ENCODE assay signal across 8 cellular contexts in the genomic region with DNA sequence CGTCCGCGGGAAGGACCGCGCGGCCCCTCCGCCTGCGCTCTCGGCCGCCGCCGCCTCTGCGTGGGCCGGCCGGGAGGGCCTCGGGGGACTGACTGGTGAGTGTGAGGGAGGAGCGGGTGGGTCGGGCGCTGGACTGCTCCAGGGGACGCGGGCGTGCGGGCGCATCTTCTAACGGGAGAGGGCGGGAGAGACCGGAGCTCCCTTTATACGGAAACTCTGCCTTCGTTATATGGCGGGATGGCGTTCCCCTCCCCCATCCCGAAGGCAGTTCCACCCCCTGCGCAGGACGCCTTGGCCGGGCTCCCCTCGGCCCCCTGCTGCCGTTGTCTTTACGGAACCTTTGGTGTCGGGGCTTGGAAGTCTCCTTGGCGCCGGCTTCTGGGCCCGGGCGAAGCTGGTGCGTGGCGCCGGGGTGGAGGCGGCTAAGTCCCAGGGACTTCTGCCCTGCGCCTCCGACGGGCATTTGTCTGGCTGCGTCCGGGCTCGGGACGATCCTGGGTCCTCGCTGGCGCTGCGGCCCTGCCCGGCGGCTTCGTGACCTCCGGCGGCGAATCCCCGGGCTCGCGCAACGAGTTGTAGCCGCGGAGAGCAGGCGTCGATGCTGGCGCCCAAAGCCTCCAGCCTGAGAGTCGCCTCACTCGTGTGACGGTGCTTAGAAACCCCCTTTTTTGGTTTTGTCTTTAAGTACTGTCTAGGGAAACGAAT. TPM values are rescaled to one million over a fixed set of nuclear protein-coding genes. Genes with fewer than 3 reads are reported as not detected.
DNase-seq lines count a peak whose midpoint lies in the region; ATAC-seq, FAIRE-seq and TF ChIP-seq lines count a peak whose summit lies in the region.

No MANE protein-coding gene starts in this region.

- DNase-seq in BJ (ENCODE audit: low read depth): no peak
- DNase-seq in NCI-H774 (lab: John Stamatoyannopoulos, UW): peak; percentile 80
- peak; percentile 22 to 44 (median 36) for DNase-seq in activated CD8-positive, alpha-beta memory T cell treated with anti-CD3 and anti-CD28 coated beads for 48 hours (ENCODE audit: low read depth in 2 of 3, low spot score in 2 of 3)
- peak in 1 of 2 experiments; percentile 77 for DNase-seq in H1 (ENCODE audit: low read depth in 1 of 2, low spot score in 2 of 2)
- DNase-seq in mesendoderm: peak; percentile 78
- DNase-seq in stimulated activated CD8-positive, alpha-beta memory T cell treated with anti-CD3 and anti-CD28 coated beads, Interleukin-15, amount 100 ng/mL, for 1 hour (ENCODE audit: low read depth): peak; percentile 27

- TF ChIP-seq POLR2A in GM19193 (IDR thresholded peaks at IDR 0.05; ENCODE audit: extremely low read depth, insufficient read depth, insufficient read length): peak; percentile 13
- TF ChIP-seq POLR2A in H1 (IDR thresholded peaks at IDR 0.05; ENCODE audit: control extremely low read depth in 1 of 2, low read depth in 2 of 2, low read length in 2 of 2): peak in 1 of 2 experiments; percentile 34; a peak in 1 of 3 replicates

- peak overlapping the region; percentile 81 to 89 (median 84) for H3K9ac ChIP-seq in H1 (replicated peaks in 1 of 4; ENCODE audit: extremely low read depth in 1 of 4, low read depth in 3 of 4, low read length in 3 of 4)
- H3K9ac ChIP-seq in mesendoderm (ENCODE audit: low read length): peak overlapping the region; percentile 95

- peak; percentile 46 for ATAC-seq in HG03354 (IDR thresholded peaks at IDR 0.05; ENCODE audit: poor library complexity, severe bottlenecking, unreplicated experiment)

- TF ChIP-seq RAD21 in H1 (IDR thresholded peaks at IDR 0.05 in 1 of 2, conservative IDR thresholded peaks at IDR 0.05 in 1 of 2; ENCODE audit: low read depth in 2 of 2, low read length in 2 of 2): no peak

- H4K20me1 ChIP-seq in H1 (replicated peaks in 1 of 2; ENCODE audit: control insufficient read depth in 1 of 2, insufficient read depth in 2 of 2, low read length in 2 of 2): peaks cover 1 to 2% of the 10 kb centered on the region in 2 experiments

- H3K79me2 ChIP-seq in H1 (ENCODE audit: control insufficient read depth in 1 of 2, insufficient read depth in 2 of 2, low read length in 2 of 2) (peaks cover 9 to 47% of the 10 kb centered on the region in 2 experiments), mesendoderm (ENCODE audit: control insufficient read depth, insufficient read depth, low read length) (peaks cover 28% of the 10 kb centered on the region)

- no peaks in the 10 kb centered on the region for H3K36me3 ChIP-seq in BJ (ENCODE audit: control insufficient read depth, insufficient read depth, low read length)
- H3K36me3 ChIP-seq in H1 (ENCODE audit: control insufficient read depth in 2 of 4, insufficient read depth in 4 of 4, low read length in 3 of 4): peaks cover 0 to 19% (median 2%) of the 10 kb centered on the region in 4 experiments; a peak in 3 of 8 replicates
- no peaks in the 10 kb centered on the region for H3K36me3 ChIP-seq in mesendoderm (ENCODE audit: control insufficient read depth, insufficient read depth, low read length)

- H3K4ac ChIP-seq in H1 (replicated peaks; ENCODE audit: insufficient read length, low read depth, low read length): no peak overlapping the region
- H3K4ac ChIP-seq in mesendoderm (ENCODE audit: low read depth, low read length): peak overlapping the region; percentile 94

- H3K56ac ChIP-seq in H1 (replicated peaks; ENCODE audit: insufficient read length, low read depth, low read length) (peak overlapping the region; percentile 60), mesendoderm (ENCODE audit: low read length) (peak overlapping the region; percentile 97)

- no peak overlapping the region for H3K14ac ChIP-seq in H1 (ENCODE audit: insufficient read length)

- peak overlapping the region; percentile 81 for H3K27ac ChIP-seq in H1 (ENCODE audit: low read depth, low read length)
- H3K27ac ChIP-seq in mesendoderm (ENCODE audit: low read depth, low read length): peak overlapping the region; percentile 75

- H2BK5ac ChIP-seq in H1 (ENCODE audit: low read depth, low read length): peak overlapping the region; percentile 44; the same call in 1 of the 2 replicates
- H2BK5ac ChIP-seq in mesendoderm (ENCODE audit: low read length): peak overlapping the region; percentile 77

- TF ChIP-seq EP300 in H1 (IDR thresholded peaks at IDR 0.05; ENCODE audit: borderline replicate concordance in 1 of 2, low read depth in 2 of 2, low read length in 2 of 2): no peak

- no peak for FAIRE-seq in H1 (lab: Jason Lieb, UNC)

- H3K27me3 ChIP-seq in BJ (ENCODE audit: control insufficient read depth, insufficient read depth, low read length) (no peaks in the 10 kb centered on the region), H1 (replicated peaks in 1 of 4; ENCODE audit: control insufficient read depth in 3 of 4, extremely low read depth in 1 of 4, insufficient read depth in 3 of 4, low read length in 3 of 4) (no peaks in the 10 kb centered on the region), mesendoderm (ENCODE audit: insufficient read depth, low read length, poor library complexity) (no peaks in the 10 kb centered on the region)

- H3K4me1 ChIP-seq in H1 (replicated peaks in 1 of 4; ENCODE audit: control insufficient read depth in 3 of 4, insufficient read depth in 4 of 4, low read length in 3 of 4) (peaks cover 0 to 6% (median 3%) of the 10 kb centered on the region in 4 experiments; a peak in 4 of 7 replicates), mesendoderm (ENCODE audit: control insufficient read depth, low read depth, low read length) (no peaks in the 10 kb centered on the region)

- no peak overlapping the region for H2BK120ac ChIP-seq in H1 (replicated peaks; ENCODE audit: low read depth, low read length)
- H2BK120ac ChIP-seq in mesendoderm (ENCODE audit: low read depth, low read length): no peak overlapping the region

- no peak overlapping the region for H2BK12ac ChIP-seq in H1 (ENCODE audit: low read depth, low read length)

- WGBS in H1 (ENCODE audit: extremely low coverage in 1 of 2, insufficient coverage in 1 of 2, insufficient read length in 1 of 2, insufficient replicate concordance in 2 of 2, low coverage in 1 of 2, low lambda C conversion rate in 2 of 2, missing lambda C conversion rate in 1 of 2), 2 experiments: 1% methylated on average over 47 of the region's 76 CpGs; no CpG with 5 or more reads in 1 of the 2 experiments
- no CpG with 5 or more reads among the region's 76 CpGs for WGBS in mesendoderm (ENCODE audit: extremely low coverage, insufficient coverage, low lambda C conversion rate)

- H4K8ac ChIP-seq in H1 (ENCODE audit: extremely low read depth, insufficient read depth, low read length) (peak overlapping the region; percentile 95), mesendoderm (ENCODE audit: low read depth, low read length) (no peak overlapping the region)

- TF ChIP-seq CTCF in BJ (IDR thresholded peaks at IDR 0.05; ENCODE audit: insufficient read depth, low read depth, low read length) (0 out of 2 replicates have a peak, but pooled peaks have one; percentile 7), H1 (IDR thresholded peaks at IDR 0.05; ENCODE audit: control extremely low read depth in 1 of 3, insufficient read depth in 1 of 3, low read depth in 1 of 3, low read length in 3 of 3) (no peak)

- CTCF ChIA-PET in BJ (lab: Yijun Ruan, JAX): interaction anchor here (0.6 to 1.5 kb wide), 4 partner anchors 22 to 296 kb away, joined by 3 to 4 read pairs (median 3); partner anchors contain the start of gene PIK3CA
- CTCF ChIA-PET in H1 (lab: Charles Lee; ENCODE audit: partially characterized antibody): interaction anchor here (0.6 to 1.1 kb wide), 6 partner anchors 14 to 255 kb away, joined by 3 to 4 read pairs (median 3); no protein-coding TSS in a partner anchor

- POLR2A ChIA-PET in BJ (lab: Charles Lee): interaction anchor here (0.6 kb wide), 1 partner anchor 13 kb away, joined by 18 read pairs; no protein-coding TSS in a partner anchor
- POLR2A ChIA-PET in H1 (lab: Charles Lee; ENCODE audit: partially characterized antibody): interaction anchor here (1.0 to 2.4 kb wide), 6 partner anchors 9 to 330 kb away, joined by 3 to 9 read pairs (median 5); partner anchors contain the start of genes GNB4, MFN1 and USP13

- no peak overlapping the region for H4K91ac ChIP-seq in H1 (replicated peaks; ENCODE audit: insufficient read length, low read length)

- H3K23me2 ChIP-seq in H1 (ENCODE audit: low read depth, low read length): peaks cover 4% of the 10 kb centered on the region; the same call in 1 of the 2 replicates

- H2AFZ ChIP-seq in H1 (ENCODE audit: low read length): no peak overlapping the region

- H4K5ac ChIP-seq in H1 (ENCODE audit: insufficient read length, low read depth, low read length) (peak overlapping the region; percentile 67), mesendoderm (ENCODE audit: low read length) (no peak overlapping the region)

- H3K79me1 ChIP-seq in H1 (ENCODE audit: low read depth, low read length): no peaks in the 10 kb centered on the region
- peaks cover 2% of the 10 kb centered on the region for H3K79me1 ChIP-seq in mesendoderm (ENCODE audit: low read length)

- H2BK15ac ChIP-seq in H1 (ENCODE audit: low read length): no peak overlapping the region
- no peak overlapping the region for H2BK15ac ChIP-seq in mesendoderm (replicated peaks; ENCODE audit: low read depth)

- H2BK20ac ChIP-seq in H1 (ENCODE audit: low read length): no peak overlapping the region

- H2AK5ac ChIP-seq in H1 (ENCODE audit: low read depth, low read length) (no peak overlapping the region), mesendoderm (ENCODE audit: low read length) (no peak overlapping the region)

- H3K23ac ChIP-seq in H1 (ENCODE audit: insufficient read length) (no peak overlapping the region), mesendoderm (ENCODE audit: low read length) (peak overlapping the region; percentile 34)

- H3K4me2 ChIP-seq in H1 (ENCODE audit: insufficient read depth in 1 of 2, low read depth in 2 of 2, low read length in 2 of 2) (peak overlapping the region; percentile 70 to 98), mesendoderm (ENCODE audit: low read length) (peak overlapping the region; percentile 68)

- peak overlapping the region; percentile 94 for H3K4me3 ChIP-seq in BJ (ENCODE audit: low read depth, low read length)
- H3K4me3 ChIP-seq in H1 (ENCODE audit: extremely low read depth in 1 of 4, insufficient read depth in 2 of 4, low read depth in 3 of 4, low read length in 4 of 4): peak overlapping the region; percentile 65 to 90 (median 72)
- H3K4me3 ChIP-seq in mesendoderm (ENCODE audit: low read length): peak overlapping the region; percentile 88

- peak overlapping the region; percentile 92 for H3K18ac ChIP-seq in H1 (ENCODE audit: extremely low read depth, low read length)
- H3K18ac ChIP-seq in mesendoderm (ENCODE audit: low read length): peak overlapping the region; percentile 90

- H3K9me3 ChIP-seq in H1 (ENCODE audit: insufficient read depth in 2 of 2, low read depth in 1 of 2, low read length in 1 of 2): no peaks in the 10 kb centered on the region

RNA-seq across cellular contexts. Expression of gene ZNF639, which starts 0.5 kb away (rescaled TPM):
- 9.6 and 13.8 TPM in 2 replicates for polyA plus RNA-seq in BJ (2011; rRNA removed)
- 4.9 and 5.0 TPM in 2 replicates for polyA minus RNA-seq in BJ (2011; rRNA and poly(A)+ RNA removed)
- total RNA-seq in H1 (2021; fragmentation: NEBNext Ultra II Directional; extraction: Animal tissue kit (Norgen Biotek cat#: 25700)): 41.4 and 43.0 TPM in 2 replicates
- polyA plus RNA-seq in H1 (2011; rRNA removed): 8.1 and 9.1 TPM in 2 replicates
- 11.8 TPM for polyA plus RNA-seq in H1 (2011; cell fraction: cytosol; rRNA removed)
- polyA plus RNA-seq in H1 (2011; cell fraction: nucleus; rRNA removed): 5.7 TPM
- polyA plus RNA-seq in H1 (2012, experiment 1 of 2): 18.4 to 29.8 TPM (median 22.9 TPM) in 4 replicates
- 4.6 TPM for polyA plus RNA-seq in H1 (2012, experiment 2 of 2)
- 27.8 TPM for polyA plus RNA-seq in H1 (2013, experiment 1 of 2)
- 28.6 TPM for polyA plus RNA-seq in H1 (2013, experiment 2 of 2)
- 11.7 and 19.4 TPM in 2 replicates for polyA minus RNA-seq in H1 (2011; rRNA and poly(A)+ RNA removed)
- 10.8 TPM for polyA minus RNA-seq in H1 (2011; cell fraction: cytosol; rRNA and poly(A)+ RNA removed)
- polyA minus RNA-seq in H1 (2011; cell fraction: nucleus; rRNA and poly(A)+ RNA removed): 11.3 TPM
- polyA plus RNA-seq in mesendoderm (2013, experiment 1 of 2): 39.6 TPM
- 39.0 TPM for polyA plus RNA-seq in mesendoderm (2013, experiment 2 of 2)

RNA-seq across cellular contexts. Expression of gene MFN1, which starts 24.2 kb away (rescaled TPM):
- polyA plus RNA-seq in BJ (2011; rRNA removed) (13.4 and 29.3 TPM in 2 replicates), H1 (2011; rRNA removed) (5.7 and 9.1 TPM in 2 replicates)
- polyA minus RNA-seq in BJ (2011; rRNA and poly(A)+ RNA removed): 16.8 and 20.3 TPM in 2 replicates
- total RNA-seq in H1 (2021; fragmentation: NEBNext Ultra II Directional; extraction: Animal tissue kit (Norgen Biotek cat#: 25700)): 34.7 and 35.6 TPM in 2 replicates
- polyA plus RNA-seq in H1 (2011; cell fraction: cytosol; rRNA removed): 12.2 TPM
- polyA plus RNA-seq in H1 (2011; cell fraction: nucleus; rRNA removed): 7.1 TPM
- 12.7 to 27.6 TPM (median 14.9 TPM) in 4 replicates for polyA plus RNA-seq in H1 (2012, experiment 1 of 2)
- 0.89 TPM for polyA plus RNA-seq in H1 (2012, experiment 2 of 2)
- 13.3 TPM for polyA plus RNA-seq in H1 (2013, experiment 1 of 2)
- polyA plus RNA-seq in H1 (2013, experiment 2 of 2): 11.6 TPM
- polyA minus RNA-seq in H1 (2011; rRNA and poly(A)+ RNA removed): 22.5 and 29.1 TPM in 2 replicates
- polyA minus RNA-seq in H1 (2011; cell fraction: cytosol; rRNA and poly(A)+ RNA removed): 9.0 TPM
- polyA minus RNA-seq in H1 (2011; cell fraction: nucleus; rRNA and poly(A)+ RNA removed): 22.4 TPM
- polyA plus RNA-seq in mesendoderm (2013, experiment 1 of 2): 10.8 TPM
- polyA plus RNA-seq in mesendoderm (2013, experiment 2 of 2): 11.2 TPM
